10 cellular contexts compared by ENCODE assay signal in the genomic region with DNA sequence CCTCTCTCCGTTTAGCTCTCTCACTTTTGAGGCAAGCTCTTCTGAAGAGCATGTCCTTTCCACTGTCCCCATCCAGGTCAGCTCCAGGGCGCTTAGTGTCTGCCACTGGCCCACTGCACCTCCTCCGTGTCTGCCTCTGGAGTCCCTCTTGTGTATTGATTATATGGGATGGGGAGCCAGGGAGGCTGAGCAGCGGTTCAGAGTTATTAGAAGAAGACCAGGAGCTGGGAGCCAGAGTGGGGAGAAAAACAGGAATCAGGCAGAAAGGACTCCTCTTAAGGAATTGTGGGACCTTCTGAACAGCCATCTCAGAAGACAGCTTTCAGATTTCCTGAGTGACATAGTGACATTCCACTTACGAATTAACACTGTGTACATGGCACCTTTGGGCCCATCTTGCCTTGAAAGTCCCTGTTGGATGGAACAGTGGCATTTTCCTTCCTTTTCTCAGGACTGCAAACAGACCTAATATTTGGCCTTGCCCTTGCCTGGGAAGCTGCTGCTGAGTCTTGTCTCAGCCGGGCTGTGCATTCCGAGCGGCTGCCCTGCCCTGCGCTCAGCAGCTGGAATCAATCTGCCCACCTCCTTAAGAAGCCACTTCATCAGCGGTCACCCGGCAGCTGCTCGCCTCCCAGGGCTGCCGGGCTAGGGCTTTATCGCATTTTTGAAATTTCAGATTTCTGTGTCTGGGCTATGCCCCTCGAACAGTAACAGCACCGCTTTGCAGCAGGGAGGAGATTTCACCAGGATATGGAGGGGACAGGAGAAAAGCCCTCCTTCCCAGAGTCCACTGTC.
DNase-seq lines count a peak whose midpoint lies in the region; ATAC-seq and TF ChIP-seq lines count a peak whose summit lies in the region.
"Had no signal": no experiment of that assay in that cellular context is flagged by ENCODE, and none has a peak within 500 bp of the region (broad histone marks: within the 10 kb centered on the region; RNA-seq: fewer than 3 reads in every experiment).

No MANE protein-coding gene starts in this region.

- H3K4me3 Mint-ChIP-seq in activated naive CD8-positive, alpha-beta T cell, result peak overlapping the region; percentile 59
- H3K4me3 Mint-ChIP-seq in progenitor cell of endocrine pancreas (ENCODE audit: low read depth), result peak overlapping the region; percentile 92
- H3K4me3 Mint-ChIP-seq in stimulated activated naive B cell treated with anti-CD40 and anti-IgM and Interleukin-4, amounts not matched to agents 10 μg/mL and 1 μg/mL and 100 μg/mL, for 72 hours, result no peak overlapping the region

- H3K4me3 ChIP-seq in BJ (ENCODE audit: low read depth, low read length), result peak overlapping the region; percentile 37
- no peak overlapping the region for H3K4me3 ChIP-seq in OCI-LY7 (ENCODE audit: low read depth, low read length, poor library complexity, severe bottlenecking)

- no peaks in the 10 kb centered on the region for H3K9me3 ChIP-seq in OCI-LY7 (ENCODE audit: low read length)

- peak; percentile 35 for ATAC-seq in left ventricle myocardium superior
- no peak for ATAC-seq in GM18861 (IDR thresholded peaks at IDR 0.05; ENCODE audit: unreplicated experiment)
- no peak for ATAC-seq in stimulated activated naive B cell treated with anti-CD40 and anti-IgM and Interleukin-4, amounts not matched to agents 10 μg/mL and 1 μg/mL and 100 μg/mL, for 72 hours (replicated peaks)

- intact Hi-C loops in left ventricle myocardium superior (cut with micrococcal nuclease), result no loop called here
- intact Hi-C loops in OCI-LY7 (cut with micrococcal nuclease; ENCODE audit: unreplicated experiment), result no loop called here

- TF ChIP-seq CTCF in BJ (IDR thresholded peaks at IDR 0.05; ENCODE audit: insufficient read depth, low read depth, low read length) (no peak), progenitor cell of endocrine pancreas (IDR thresholded peaks at IDR 0.05; ENCODE audit: unreplicated experiment) (no peak), OCI-LY7 (conservative IDR thresholded peaks at IDR 0.05; ENCODE audit: low read length) (no peak)

- H4K20me1 ChIP-seq in OCI-LY7 (ENCODE audit: insufficient read depth, low read length), result no peaks in the 10 kb centered on the region

- H3K27ac Mint-ChIP-seq in activated naive CD8-positive, alpha-beta T cell, result no peak overlapping the region
- no peak overlapping the region for H3K27ac Mint-ChIP-seq in progenitor cell of endocrine pancreas
- H3K27ac Mint-ChIP-seq in stimulated activated naive B cell treated with anti-CD40 and anti-IgM and Interleukin-4, amounts not matched to agents 10 μg/mL and 1 μg/mL and 100 μg/mL, for 72 hours, result no peak overlapping the region

- peaks cover 29% of the 10 kb centered on the region for H3K27me3 Mint-ChIP-seq in activated naive CD8-positive, alpha-beta T cell
- H3K27me3 Mint-ChIP-seq in progenitor cell of endocrine pancreas, result peaks cover 17% of the 10 kb centered on the region
- peaks cover 40 to 46% of the 10 kb centered on the region in 2 donors for H3K27me3 Mint-ChIP-seq in stimulated activated naive B cell treated with anti-CD40 and anti-IgM and Interleukin-4, amounts not matched to agents 10 μg/mL and 1 μg/mL and 100 μg/mL, for 72 hours

- BruUV-seq in OCI-LY7 (replicated peaks; lab: Mats Ljungman, UMichigan), result no TSS peak

- H2AFZ ChIP-seq in OCI-LY7 (ENCODE audit: low read length), result no peak overlapping the region

- CTCF ChIA-PET in BJ (lab: Yijun Ruan, JAX), result interaction anchor here (0.7 to 1.2 kb wide), 3 partner anchors 9 to 36 kb away, joined by 3 read pairs; no protein-coding TSS in a partner anchor
- CTCF ChIA-PET in OCI-LY7 (lab: Charles Lee; ENCODE audit: unreplicated experiment), result no interaction called here

- no peaks in the 10 kb centered on the region for H3K36me3 Mint-ChIP-seq in activated naive CD8-positive, alpha-beta T cell
- H3K36me3 Mint-ChIP-seq in progenitor cell of endocrine pancreas (ENCODE audit: insufficient read depth), result no peaks in the 10 kb centered on the region
- no peaks in the 10 kb centered on the region for H3K36me3 Mint-ChIP-seq in stimulated activated naive B cell treated with anti-CD40 and anti-IgM and Interleukin-4, amounts not matched to agents 10 μg/mL and 1 μg/mL and 100 μg/mL, for 72 hours

- no peaks in the 10 kb centered on the region for H3K9me3 Mint-ChIP-seq in activated naive CD8-positive, alpha-beta T cell (ENCODE audit: low read depth)
- no peaks in the 10 kb centered on the region for H3K9me3 Mint-ChIP-seq in progenitor cell of endocrine pancreas (ENCODE audit: low read depth)
- H3K9me3 Mint-ChIP-seq in stimulated activated naive B cell treated with anti-CD40 and anti-IgM and Interleukin-4, amounts not matched to agents 10 μg/mL and 1 μg/mL and 100 μg/mL, for 72 hours, result no peaks in the 10 kb centered on the region

- no peak overlapping the region for H3K4me2 ChIP-seq in OCI-LY7 (ENCODE audit: low read length)

- DNase-seq in BJ (ENCODE audit: low read depth) (peak; percentile 76), left ventricle myocardium superior (peak; percentile 64), progenitor cell of endocrine pancreas (ENCODE audit: low spot score, unreplicated experiment) (no peak), OCI-LY7 (ENCODE audit: low spot score) (no peak), NCI-H146 treated with DMSO at 0.1 percent for 48 hours (lab: John Stamatoyannopoulos, UW; ENCODE audit: unreplicated experiment) (no peak)
- DNase-seq in stimulated activated naive B cell treated with anti-CD40 and anti-IgM and Interleukin-4, amounts not matched to agents 10 μg/mL and 1 μg/mL and 100 μg/mL, for 72 hours, result no peak
- DNase-seq: activated CD4-positive, alpha-beta T cell treated with anti-CD3 and anti-CD28 coated beads, Interleukin-2, amount 50 U/mL, for 4 hours; NCI-H774 had no signal

- H3K9me2 ChIP-seq in OCI-LY7 (ENCODE audit: insufficient read depth, low read length), result no peaks in the 10 kb centered on the region

- H3K4me1 Mint-ChIP-seq in activated naive CD8-positive, alpha-beta T cell (ENCODE audit: low read depth), result peaks cover 9% of the 10 kb centered on the region
- H3K4me1 Mint-ChIP-seq in progenitor cell of endocrine pancreas (ENCODE audit: low read depth), result peaks cover 28% of the 10 kb centered on the region
- H3K4me1 Mint-ChIP-seq in stimulated activated naive B cell treated with anti-CD40 and anti-IgM and Interleukin-4, amounts not matched to agents 10 μg/mL and 1 μg/mL and 100 μg/mL, for 72 hours, result peaks cover 10 to 19% of the 10 kb centered on the region in 2 donors

- no peaks in the 10 kb centered on the region for H3K36me3 ChIP-seq in BJ (ENCODE audit: control insufficient read depth, insufficient read depth, low read length)
- H3K36me3 ChIP-seq in OCI-LY7 (ENCODE audit: insufficient read depth, low read length), result no peaks in the 10 kb centered on the region

- no peaks in the 10 kb centered on the region for H3K27me3 ChIP-seq in BJ (ENCODE audit: control insufficient read depth, insufficient read depth, low read length)

- no peaks in the 10 kb centered on the region for H3K79me2 ChIP-seq in OCI-LY7 (ENCODE audit: insufficient read depth, low read depth, low read length)

- POLR2A ChIA-PET in BJ (lab: Charles Lee), result no interaction called here
- POLR2A ChIA-PET in OCI-LY7 (lab: Charles Lee), result no interaction called here

- H3K4me1 ChIP-seq in OCI-LY7 (ENCODE audit: insufficient read depth, low read length, poor library complexity, severe bottlenecking), result no peaks in the 10 kb centered on the region

- H3K27ac ChIP-seq in OCI-LY7 (ENCODE audit: low read depth, low read length, poor library complexity, severe bottlenecking), result no peak overlapping the region

Comparison
In these comparisons a context has a peak if more than half of its experiments do, and no peak if none do; other contexts are left out.
1. DNase-seq: peak in BJ (single experiment) and left ventricle myocardium superior (single experiment); none in progenitor cell of endocrine pancreas (single experiment), stimulated activated naive B cell treated with anti-CD40 and anti-IgM and Interleukin-4, amounts not matched to agents 10 μg/mL and 1 μg/mL and 100 μg/mL, for 72 hours (single experiment), OCI-LY7 (single experiment) and NCI-H146 treated with DMSO at 0.1 percent for 48 hours (single experiment).
2. H3K4me3 Mint-ChIP-seq: peak in activated naive CD8-positive, alpha-beta T cell (single experiment) and progenitor cell of endocrine pancreas (single experiment); none in stimulated activated naive B cell treated with anti-CD40 and anti-IgM and Interleukin-4, amounts not matched to agents 10 μg/mL and 1 μg/mL and 100 μg/mL, for 72 hours (0 of 2).